20 cellular contexts compared by ENCODE assay signal in genomic region chr19:49738242-49738641, GRCh38. TPM values are rescaled to one million over a fixed set of nuclear protein-coding genes. Genes with fewer than 3 reads are reported as not detected.
DNase-seq lines count a peak whose midpoint lies in the region; ATAC-seq, FAIRE-seq and TF ChIP-seq lines count a peak whose summit lies in the region.
"Had no signal": no experiment of that assay in that cellular context is flagged by ENCODE, and none has a peak within 500 bp of the region (broad histone marks: within the 10 kb centered on the region; RNA-seq: fewer than 3 reads in every experiment).

No MANE protein-coding gene starts in this region.

- no peak overlapping the region for H3K27ac ChIP-seq in KMS-11
- H3K27ac ChIP-seq: GM23248 had no signal

- H3K79me2 ChIP-seq in KMS-11 (ENCODE audit: insufficient read depth, low read depth) = no peaks in the 10 kb centered on the region

- H3K4me1 ChIP-seq in KMS-11 (ENCODE audit: low read depth, poor library complexity, severe bottlenecking) = no peaks in the 10 kb centered on the region

- H4K20me1 ChIP-seq in KMS-11 (ENCODE audit: insufficient read depth) = no peaks in the 10 kb centered on the region

- no peak for DNase-seq in GM12891 (ENCODE audit: insufficient read length, low spot score)
- DNase-seq in memory B cell (ENCODE audit: low spot score in 2 of 2) = no peak
- DNase-seq in NCI-H2081 treated with DMSO at 0.1 percent for 48 hours (lab: John Stamatoyannopoulos, UW) = no peak
- DNase-seq in KG1 (lab: John Stamatoyannopoulos, UW) = no peak
- no peak for DNase-seq in NCI-H2196 (lab: John Stamatoyannopoulos, UW; ENCODE audit: unreplicated experiment)
- DNase-seq in T-helper 2 cell treated with Interferon-gamma antibody and Interleukin-4, amounts not matched to agents 5 μg/mL and 100 μg/mL, for 36 hours (ENCODE audit: low spot score) = no peak
- DNase-seq: C1 segment of cervical spinal cord; Calu3; CD4-positive, alpha-beta memory T cell; COR-L47; DMS153; DND-41; GM23248; H7; HCEC 1CT had no signal

- no peak overlapping the region for H3K9ac ChIP-seq in KMS-11
- H3K9ac ChIP-seq: GM23248 had no signal

- no peaks in the 10 kb centered on the region for H3K9me3 Mint-ChIP-seq in memory B cell
- no peaks in the 10 kb centered on the region for H3K9me3 Mint-ChIP-seq in stimulated activated memory B cell treated with anti-CD40 and anti-IgM and Interleukin-4, amounts not matched to agents 10 μg/mL and 1 μg/mL and 100 μg/mL, for 72 hours
- no peaks in the 10 kb centered on the region for H3K9me3 Mint-ChIP-seq in T-helper 2 cell treated with Interferon-gamma antibody and Interleukin-4, amounts not matched to agents 5 μg/mL and 100 μg/mL, for 36 hours
- H3K9me3 Mint-ChIP-seq: CD4-positive, alpha-beta memory T cell had no signal

- no peak for TF ChIP-seq CTCF in KMS-11 (conservative IDR thresholded peaks at IDR 0.05; ENCODE audit: low read depth, low read length)

- peaks cover 8% of the 10 kb centered on the region; the same call in 1 of the 2 replicates for H3K27me3 ChIP-seq in KMS-11 (ENCODE audit: insufficient read depth, low read depth)

- no peaks in the 10 kb centered on the region for H3K36me3 ChIP-seq in KMS-11 (ENCODE audit: insufficient read depth)

- H3K4me3 ChIP-seq in KMS-11 (IDR thresholded peaks at IDR 0.05; ENCODE audit: insufficient read depth, low read depth, low read length) = no peak overlapping the region
- H3K4me3 ChIP-seq: GM23248 had no signal

- H2AFZ ChIP-seq in KMS-11 (ENCODE audit: low read depth) = peak overlapping the region; percentile 4; the same call in 1 of the 2 replicates
- H2AFZ ChIP-seq: GM23248 had no signal

- no peak for TF ChIP-seq POLR2A in GM12891 (IDR thresholded peaks at IDR 0.05; ENCODE audit: low read depth, low read length)

- no peak for FAIRE-seq in GM12891 (lab: Jason Lieb, UNC)
- FAIRE-seq: G401.6, GM12892, H1 had no signal

- no peak overlapping the region for H3K4me2 ChIP-seq in KMS-11

- peak; percentile 74 for ATAC-seq in memory B cell (ENCODE audit: low read depth)
- peak; percentile 59 for ATAC-seq in stimulated activated memory B cell treated with anti-CD40 and anti-IgM and Interleukin-4, amounts not matched to agents 10 μg/mL and 1 μg/mL and 100 μg/mL, for 72 hours

- no peak overlapping the region for H3K27ac Mint-ChIP-seq in memory B cell
- no peak overlapping the region for H3K27ac Mint-ChIP-seq in stimulated activated memory B cell treated with anti-CD40 and anti-IgM and Interleukin-4, amounts not matched to agents 10 μg/mL and 1 μg/mL and 100 μg/mL, for 72 hours
- no peak overlapping the region for H3K27ac Mint-ChIP-seq in T-helper 2 cell treated with Interferon-gamma antibody and Interleukin-4, amounts not matched to agents 5 μg/mL and 100 μg/mL, for 36 hours
- H3K27ac Mint-ChIP-seq: CD4-positive, alpha-beta memory T cell had no signal

- H3K4me3 Mint-ChIP-seq in memory B cell = no peak overlapping the region
- no peak overlapping the region for H3K4me3 Mint-ChIP-seq in stimulated activated memory B cell treated with anti-CD40 and anti-IgM and Interleukin-4, amounts not matched to agents 10 μg/mL and 1 μg/mL and 100 μg/mL, for 72 hours
- no peak overlapping the region for H3K4me3 Mint-ChIP-seq in T-helper 2 cell treated with Interferon-gamma antibody and Interleukin-4, amounts not matched to agents 5 μg/mL and 100 μg/mL, for 36 hours
- H3K4me3 Mint-ChIP-seq: CD4-positive, alpha-beta memory T cell had no signal

- no peaks in the 10 kb centered on the region for H3K4me1 Mint-ChIP-seq in memory B cell
- H3K4me1 Mint-ChIP-seq in stimulated activated memory B cell treated with anti-CD40 and anti-IgM and Interleukin-4, amounts not matched to agents 10 μg/mL and 1 μg/mL and 100 μg/mL, for 72 hours = peaks cover 7% of the 10 kb centered on the region
- H3K4me1 Mint-ChIP-seq in T-helper 2 cell treated with Interferon-gamma antibody and Interleukin-4, amounts not matched to agents 5 μg/mL and 100 μg/mL, for 36 hours (ENCODE audit: low read depth) = peaks cover 2% of the 10 kb centered on the region

- H3K36me3 Mint-ChIP-seq in memory B cell = no peaks in the 10 kb centered on the region
- no peaks in the 10 kb centered on the region for H3K36me3 Mint-ChIP-seq in stimulated activated memory B cell treated with anti-CD40 and anti-IgM and Interleukin-4, amounts not matched to agents 10 μg/mL and 1 μg/mL and 100 μg/mL, for 72 hours
- no peaks in the 10 kb centered on the region for H3K36me3 Mint-ChIP-seq in T-helper 2 cell treated with Interferon-gamma antibody and Interleukin-4, amounts not matched to agents 5 μg/mL and 100 μg/mL, for 36 hours (ENCODE audit: low read depth)
- H3K36me3 Mint-ChIP-seq: CD4-positive, alpha-beta memory T cell had no signal

- H3K27me3 Mint-ChIP-seq in memory B cell = no peaks in the 10 kb centered on the region
- H3K27me3 Mint-ChIP-seq in stimulated activated memory B cell treated with anti-CD40 and anti-IgM and Interleukin-4, amounts not matched to agents 10 μg/mL and 1 μg/mL and 100 μg/mL, for 72 hours = no peaks in the 10 kb centered on the region
- H3K27me3 Mint-ChIP-seq in T-helper 2 cell treated with Interferon-gamma antibody and Interleukin-4, amounts not matched to agents 5 μg/mL and 100 μg/mL, for 36 hours (ENCODE audit: low read depth) = no peaks in the 10 kb centered on the region

TF ChIP-seq in GM12891, 5 proteins besides CTCF, POLR2A, EP300 and RAD21:
- TF ChIP-seq POU2F2 (IDR thresholded peaks at IDR 0.05; ENCODE audit: low read depth, low read length) = no peak
- peak; percentile 31; the same call in 1 of the 2 replicates for TF ChIP-seq SPI1 (IDR thresholded peaks at IDR 0.05; ENCODE audit: low read depth, low read length)

RNA-seq across cellular contexts. Expression of gene TSKS, which starts 24.9 kb away (rescaled TPM):
- 0.09 TPM for polyA plus RNA-seq in GM12891 (2012; ENCODE audit: low read depth, missing spikeins)

RNA-seq across cellular contexts. Expression of gene AP2A1, which starts 28.6 kb away (rescaled TPM):
- polyA plus RNA-seq in GM12891 (2012; ENCODE audit: low read depth, missing spikeins) = 55.1 TPM

RNA-seq across cellular contexts. Expression of gene CPT1C, which starts 47.3 kb away (rescaled TPM):
- not detected for polyA plus RNA-seq in GM12891 (2012; ENCODE audit: low read depth, missing spikeins)

RNA-seq across cellular contexts. Expression of gene ADM5, which starts 48.8 kb away (rescaled TPM):
- 5.5 TPM for polyA plus RNA-seq in GM12891 (2012; ENCODE audit: low read depth, missing spikeins)
